8 cellular contexts compared by ENCODE assay signal in the genomic region with DNA sequence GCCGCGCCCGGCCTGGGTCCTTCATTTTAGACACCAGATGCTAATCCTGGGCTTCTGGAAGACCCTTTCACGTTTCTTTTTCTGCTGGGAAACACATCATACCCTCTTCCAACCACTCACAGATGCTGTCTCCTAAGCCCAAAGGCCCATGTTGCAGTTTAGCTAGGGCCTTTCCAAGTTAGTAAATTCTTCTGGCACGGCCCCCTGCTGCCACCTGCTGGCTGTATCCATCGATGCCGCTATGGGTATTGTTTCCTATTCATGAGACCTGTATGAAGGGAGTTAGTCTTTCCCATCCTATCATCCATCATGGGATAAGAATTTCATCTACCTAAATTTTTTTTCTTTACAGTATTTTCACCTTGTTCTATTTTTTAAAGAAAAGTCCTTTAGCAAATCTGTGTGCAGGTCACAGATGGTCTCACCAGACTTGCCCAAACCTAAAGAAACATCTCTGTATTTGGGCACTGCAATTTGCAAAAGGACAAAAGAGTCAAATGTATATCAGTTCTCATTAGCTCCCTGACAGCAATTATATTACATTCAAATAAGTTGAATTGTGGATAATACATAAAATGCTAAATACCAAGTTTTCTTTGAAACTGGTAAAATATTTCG. TPM values are rescaled to one million over a fixed set of nuclear protein-coding genes. Genes with fewer than 3 reads are reported as not detected.
A peak's percentile ranks its signal among the peaks of the same experiment; 100 is the strongest.
DNase-seq lines count a peak whose midpoint lies in the region; ATAC-seq, FAIRE-seq and TF ChIP-seq lines count a peak whose summit lies in the region.

No MANE protein-coding gene starts in this region.

- no peak overlapping the region for H3K4me3 Mint-ChIP-seq in T-helper 17 cell

- H3K4me1 ChIP-seq in right cardiac atrium (ENCODE audit: control insufficient read depth, insufficient read depth, low read length) (no peaks in the 10 kb centered on the region), gastrocnemius medialis (no peaks in the 10 kb centered on the region)

- no peaks in the 10 kb centered on the region for H3K36me3 Mint-ChIP-seq in T-helper 17 cell (ENCODE audit: low read depth)

- TF ChIP-seq CTCF in gastrocnemius medialis (IDR thresholded peaks at IDR 0.05 in 4 of 5, conservative IDR thresholded peaks at IDR 0.05 in 1 of 5), result peak; percentile 36 to 77 (median 63)

- H3K27me3 ChIP-seq in right cardiac atrium (ENCODE audit: control insufficient read depth, insufficient read depth), result no peaks in the 10 kb centered on the region
- H3K27me3 ChIP-seq in gastrocnemius medialis, result no peaks in the 10 kb centered on the region

- H3K9me3 ChIP-seq in T-helper 17 cell (ENCODE audit: control insufficient read depth, low read length, poor library complexity, severe bottlenecking) (no peaks in the 10 kb centered on the region), right cardiac atrium (ENCODE audit: control insufficient read depth, low read length) (no peaks in the 10 kb centered on the region), gastrocnemius medialis (no peaks in the 10 kb centered on the region)

- intact Hi-C loops in right cardiac atrium (cut with DNase I) (loop anchor here in 1 of 4 donors (5.0 kb wide), 1 partner anchor 39 kb away; a partner anchor contains a TSS), gastrocnemius medialis (cut with DNase I; ENCODE audit: low total_unique reads) (loop anchor here (1.0 kb wide), 1 partner anchor 37 kb away; a partner anchor contains a TSS)

- peak; percentile 77 for DNase-seq in A172 (ENCODE audit: low spot score)
- DNase-seq in GM12892 (ENCODE audit: insufficient read length), result peak; percentile 28
- peak; percentile 6 for DNase-seq in NCI-H1048 (lab: John Stamatoyannopoulos, UW)
- DNase-seq in T-helper 17 cell, result peak; percentile 32 to 46 (median 42)
- DNase-seq in amniotic epithelial cell (ENCODE audit: low read depth), result peak; percentile 51
- peak; percentile 68 to 89 (median 84) for DNase-seq in right cardiac atrium
- peak; percentile 28 to 50 for DNase-seq in gastrocnemius medialis

- H3K36me3 ChIP-seq in gastrocnemius medialis, result no peaks in the 10 kb centered on the region

- FAIRE-seq in GM12892 (lab: Jason Lieb, UNC), result peak; percentile 83

- H3K4me3 ChIP-seq in right cardiac atrium (ENCODE audit: low read length), result no peak overlapping the region
- no peak overlapping the region for H3K4me3 ChIP-seq in gastrocnemius medialis

- in situ Hi-C loops in gastrocnemius medialis (cut with MboI; ENCODE audit: low sequenced_read_pairs in 4 of 4), result no loop called here

- H3K27ac ChIP-seq in right cardiac atrium (ENCODE audit: low read length), result no peak overlapping the region
- H3K27ac ChIP-seq in gastrocnemius medialis, result no peak overlapping the region

- no peak overlapping the region for H3K27ac Mint-ChIP-seq in T-helper 17 cell

- ATAC-seq in T-helper 17 cell, result peak; percentile 67
- peak in 1 of 2 donors; percentile 74 for ATAC-seq in right cardiac atrium
- ATAC-seq in gastrocnemius medialis, result peak in 1 of 2 donors; percentile 75
- ATAC-seq in GM21360 (IDR thresholded peaks at IDR 0.05; ENCODE audit: unreplicated experiment), result no peak

- WGBS in right cardiac atrium, result 49% methylated on average over 8 of the region's 8 CpGs

- H3K27me3 Mint-ChIP-seq in T-helper 17 cell, result no peaks in the 10 kb centered on the region

- TF ChIP-seq POLR2A in GM12892 (IDR thresholded peaks at IDR 0.05; ENCODE audit: low read depth, low read length) (no peak), gastrocnemius medialis (IDR thresholded peaks at IDR 0.05) (no peak)

- no peaks in the 10 kb centered on the region for H3K4me1 Mint-ChIP-seq in T-helper 17 cell

RNA-seq across cellular contexts. Expression of a gene that starts 37.8 kb away (rescaled TPM):
- total RNA-seq in A172 (2014; rRNA removed; shearing (Covaris generic)), result 9.7 and 11.3 TPM in 2 replicates
- polyA plus RNA-seq in GM12892 (2012; ENCODE audit: missing spikeins), result 23.1 TPM
- 1 to 10 TPM; 1.6 to 2.8 TPM for total RNA-seq in T-helper 17 cell
- 1 to 10 TPM; 4.4 to 8.7 (median 6.1) TPM for total RNA-seq in right cardiac atrium
- 1.3 TPM for polyA plus RNA-seq in right cardiac atrium
- total RNA-seq in gastrocnemius medialis, result 10 to 100 TPM; 13.3 to 27.4 (median 20.0) TPM

RNA-seq across cellular contexts. Expression of a gene that starts 40.2 kb away (rescaled TPM):
- total RNA-seq in A172 (2014; rRNA removed; shearing (Covaris generic)), result 29.2 and 33.7 TPM in 2 replicates
- 5.3 TPM for polyA plus RNA-seq in GM12892 (2012; ENCODE audit: missing spikeins)
- total RNA-seq in T-helper 17 cell (1 to 10 TPM; 5.9 to 7.2 TPM), right cardiac atrium (1 to 10 TPM; 3.4 to 6.5 (median 5.1) TPM), gastrocnemius medialis (1 to 10 TPM; 1.1 to 3.1 (median 2.7) TPM)
- polyA plus RNA-seq in right cardiac atrium, result 2.9 TPM

Comparison
In these comparisons a context has a peak if more than half of its experiments do, and no peak if none do; other contexts are left out.
1. DNase-seq: peak in every context shown above with its lines; median percentile 84 in right cardiac atrium; 77 in A172; 51 in amniotic epithelial cell; 42 in T-helper 17 cell; 39 in gastrocnemius medialis; 28 in GM12892; 6 in NCI-H1048.